Comparison of ENCODE assay signal across 20 cellular contexts in the genomic region with DNA sequence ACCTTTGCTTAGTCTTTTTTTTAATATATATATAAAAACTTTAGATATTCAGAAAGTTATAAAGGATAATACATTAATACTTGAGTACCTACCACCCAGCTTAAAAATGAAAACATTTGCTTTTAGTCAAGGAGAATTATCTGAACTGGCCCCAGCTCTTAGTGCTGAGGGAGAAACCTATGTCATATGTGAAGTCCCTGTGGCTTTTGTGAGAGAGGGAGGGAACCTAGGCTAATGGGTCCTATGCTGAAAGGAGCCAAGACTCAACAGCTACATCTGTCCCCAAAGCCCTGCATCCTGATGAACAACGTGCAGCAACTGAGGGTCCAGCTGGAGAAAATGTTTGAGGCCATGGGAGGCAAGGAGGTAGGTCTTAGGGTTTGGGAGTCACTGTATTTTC.
DNase-seq lines count a peak whose midpoint lies in the region; ATAC-seq, FAIRE-seq and TF ChIP-seq lines count a peak whose summit lies in the region.
"Had no signal": no experiment of that assay in that cellular context is flagged by ENCODE, and none has a peak within 500 bp of the region (broad histone marks: within the 10 kb centered on the region; RNA-seq: fewer than 3 reads in every experiment).

No MANE protein-coding gene starts in this region.

- in situ Hi-C loops in GM13977 (cut with MboI; ENCODE audit: low pct_unique_long_range_greater_than_20kb, low sequenced_read_pairs, unreplicated experiment) (no loop called here), GM12878 (cut with MboI) (no loop called here), mammary epithelial cell (cut with MboI; ENCODE audit: low sequenced_read_pairs in 2 of 2) (no loop called here)

- no peak overlapping the region for H3K27ac ChIP-seq in GM12878 (ENCODE audit: control insufficient read depth, insufficient read depth)
- H3K27ac ChIP-seq in mammary epithelial cell (ENCODE audit: insufficient read depth, low read depth, low read length) = no peak overlapping the region
- H3K27ac ChIP-seq: BLaER1 treated with 17β-estradiol and CSF1 and Interleukin-3, amounts not matched to agents 10 nM and 100 nM had no signal

- H3K27ac Mint-ChIP-seq in activated T-cell treated with anti-CD3 and anti-CD28 coated beads, Interleukin-2, amount 50 U/mL, for 72 hours = no peak overlapping the region
- H3K27ac Mint-ChIP-seq in activated T-cell treated with anti-CD3 and anti-CD28 coated beads, Interleukin-2, amount 50 U/mL, for 24 hours = no peak overlapping the region
- no peak overlapping the region for H3K27ac Mint-ChIP-seq in natural killer cell
- H3K27ac Mint-ChIP-seq: B cell; CD4-positive, CD25-positive, alpha-beta regulatory T cell; H9 had no signal

- ATAC-seq in activated T-cell treated with anti-CD3 and anti-CD28 coated beads, Interleukin-2, amount 50 U/mL, for 72 hours (replicated peaks in 1 of 2) = peak; percentile 19 to 52
- peak; percentile 63 for ATAC-seq in GM12878
- ATAC-seq in GM18505 (IDR thresholded peaks at IDR 0.05; ENCODE audit: unreplicated experiment) = no peak
- ATAC-seq in natural killer cell = no peak
- ATAC-seq: HepG2 had no signal

- TF ChIP-seq EP300 in GM12878 (IDR thresholded peaks at IDR 0.05; ENCODE audit: borderline replicate concordance in 1 of 2, control insufficient read depth in 1 of 2, low read depth in 2 of 2, low read length in 2 of 2) = no peak

- POLR2A ChIA-PET in GM12878 (lab: Charles Lee) = no interaction called here

- H3K27me3 ChIP-seq in GM12878 (replicated peaks in 1 of 2; ENCODE audit: control insufficient read depth in 2 of 2, insufficient read depth in 2 of 2, low read length in 1 of 2) (no peaks in the 10 kb centered on the region; a peak in 1 of 4 replicates), mammary epithelial cell (ENCODE audit: insufficient read depth, low read length) (no peaks in the 10 kb centered on the region)
- H3K27me3 ChIP-seq: BLaER1 treated with 17β-estradiol and CSF1 and Interleukin-3, amounts not matched to agents 10 nM and 100 nM had no signal

- H3K9me3 Mint-ChIP-seq in activated T-cell treated with anti-CD3 and anti-CD28 coated beads, Interleukin-2, amount 50 U/mL, for 72 hours = no peaks in the 10 kb centered on the region
- no peaks in the 10 kb centered on the region for H3K9me3 Mint-ChIP-seq in activated T-cell treated with anti-CD3 and anti-CD28 coated beads, Interleukin-2, amount 50 U/mL, for 24 hours
- H3K9me3 Mint-ChIP-seq in natural killer cell = no peaks in the 10 kb centered on the region
- H3K9me3 Mint-ChIP-seq: CD4-positive, CD25-positive, alpha-beta regulatory T cell; CD8-positive, alpha-beta memory T cell; H9 had no signal

- BruUV-seq in GM12878 (replicated peaks; lab: Mats Ljungman, UMichigan) = no TSS peak
- no TSS peak for BruUV-seq in mammary epithelial cell (replicated peaks; lab: Mats Ljungman, UMichigan)

- no peak for FAIRE-seq in GM12878 (lab: Jason Lieb, UNC)
- FAIRE-seq: GM19239, H1, HepG2 had no signal

- SMC1A ChIA-PET in GM12878 (lab: Charles Lee; ENCODE audit: uncharacterized antibody, unreplicated experiment) = interaction anchor here (2.1 kb wide), 1 partner anchor 17 kb away, joined by 6 read pairs; no protein-coding TSS in a partner anchor

- 0% methylated on average over 1 of the region's 1 CpG for WGBS in GM12878 (ENCODE audit: insufficient coverage, insufficient replicate concordance, low lambda C conversion rate, missing lambda C conversion rate)
- WGBS in mammary epithelial cell (ENCODE audit: low coverage, missing lambda C conversion rate) = 55% methylated on average over 1 of the region's 1 CpG

- H3K4me1 ChIP-seq in GM12878 (ENCODE audit: control insufficient read depth, insufficient read depth, low read length) (no peaks in the 10 kb centered on the region), mammary epithelial cell (ENCODE audit: insufficient read depth, low read length) (no peaks in the 10 kb centered on the region)
- H3K4me1 ChIP-seq: BLaER1 treated with 17β-estradiol and CSF1 and Interleukin-3, amounts not matched to agents 10 nM and 100 nM had no signal

- peaks cover 11% of the 10 kb centered on the region for H3K4me1 Mint-ChIP-seq in activated T-cell treated with anti-CD3 and anti-CD28 coated beads, Interleukin-2, amount 50 U/mL, for 72 hours (ENCODE audit: low read depth)
- H3K4me1 Mint-ChIP-seq in activated T-cell treated with anti-CD3 and anti-CD28 coated beads, Interleukin-2, amount 50 U/mL, for 24 hours (ENCODE audit: low read depth) = peaks cover 3% of the 10 kb centered on the region
- no peaks in the 10 kb centered on the region for H3K4me1 Mint-ChIP-seq in natural killer cell
- H3K4me1 Mint-ChIP-seq: B cell; CD4-positive, CD25-positive, alpha-beta regulatory T cell; CD8-positive, alpha-beta memory T cell; H9 had no signal

- no peak overlapping the region for H3K4me3 ChIP-seq in GM12878
- no peak overlapping the region for H3K4me3 ChIP-seq in mammary epithelial cell (replicated peaks in 1 of 3; ENCODE audit: insufficient read depth in 1 of 3, low read depth in 2 of 3, low read length in 3 of 3)
- H3K4me3 ChIP-seq: BLaER1 treated with 17β-estradiol and CSF1 and Interleukin-3, amounts not matched to agents 10 nM and 100 nM had no signal

- DNase-seq in activated T-cell treated with anti-CD3 and anti-CD28 coated beads, Interleukin-2, amount 50 U/mL, for 72 hours = no peak
- DNase-seq in activated T-cell treated with anti-CD3 and anti-CD28 coated beads, Interleukin-2, amount 50 U/mL, for 24 hours = no peak
- peak; percentile 18 for DNase-seq in GM13977 (ENCODE audit: low spot score)
- no peak for DNase-seq in GM12878 (ENCODE audit: low read depth, low spot score)
- no peak for DNase-seq in mammary epithelial cell
- no peak for DNase-seq in natural killer cell
- DNase-seq: CD4-positive, CD25-positive, alpha-beta regulatory T cell; CD8-positive, alpha-beta memory T cell; COR-L47; DMS 273 treated with DMSO at 0.1 percent for 48 hours; DMS53; DND-41; EL; H9 had no signal

- dilution Hi-C loops in mammary epithelial cell (cut with HindIII; ENCODE audit: low sequenced_read_pairs) = no loop called here

- RAD21 ChIA-PET in GM12878 (lab: Charles Lee; ENCODE audit: unreplicated experiment) = interaction anchor here (0.6 kb wide), 1 partner anchor 804 kb away, joined by 3 read pairs; no protein-coding TSS in a partner anchor

- no peaks in the 10 kb centered on the region for H3K36me3 Mint-ChIP-seq in activated T-cell treated with anti-CD3 and anti-CD28 coated beads, Interleukin-2, amount 50 U/mL, for 72 hours (ENCODE audit: insufficient read depth in 2 of 2)
- H3K36me3 Mint-ChIP-seq in activated T-cell treated with anti-CD3 and anti-CD28 coated beads, Interleukin-2, amount 50 U/mL, for 24 hours (ENCODE audit: low read depth) = no peaks in the 10 kb centered on the region
- H3K36me3 Mint-ChIP-seq in natural killer cell = no peaks in the 10 kb centered on the region
- H3K36me3 Mint-ChIP-seq: CD4-positive, CD25-positive, alpha-beta regulatory T cell had no signal

- TF ChIP-seq CTCF in GM13977 (IDR thresholded peaks at IDR 0.05; ENCODE audit: extremely low read depth, insufficient read depth, missing control alignments) (no peak), GM12878 (IDR thresholded peaks at IDR 0.05 in 2 of 3, conservative IDR thresholded peaks at IDR 0.05 in 1 of 3; ENCODE audit: control insufficient read depth in 2 of 3, extremely low read depth in 1 of 3, insufficient read depth in 1 of 3, low read depth in 3 of 3, low read length in 3 of 3) (no peak), mammary epithelial cell (conservative IDR thresholded peaks at IDR 0.05 in 1 of 2, IDR thresholded peaks at IDR 0.05 in 1 of 2; ENCODE audit: extremely low read depth in 1 of 2, insufficient read depth in 1 of 2, low read depth in 1 of 2, low read length in 2 of 2) (no peak), natural killer cell (IDR thresholded peaks at IDR 0.05) (no peak)

- no peaks in the 10 kb centered on the region for H3K9me3 ChIP-seq in GM12878 (replicated peaks; ENCODE audit: control insufficient read depth, insufficient read depth, low read length)
- H3K9me3 ChIP-seq in mammary epithelial cell (replicated peaks; ENCODE audit: insufficient read depth, low read length) = no peaks in the 10 kb centered on the region
- H3K9me3 ChIP-seq: BLaER1 treated with 17β-estradiol and CSF1 and Interleukin-3, amounts not matched to agents 10 nM and 100 nM had no signal

- TF ChIP-seq POLR2A in GM12878 (IDR thresholded peaks at IDR 0.05; ENCODE audit: low read depth, low read length) = no peak
- TF ChIP-seq POLR2A in GM18505 (IDR thresholded peaks at IDR 0.05; ENCODE audit: borderline replicate concordance, extremely low read depth, insufficient read depth, insufficient read length) = no peak

- H3K4me2 ChIP-seq in GM12878 (ENCODE audit: control insufficient read depth, insufficient read depth) (no peak overlapping the region), mammary epithelial cell (ENCODE audit: insufficient read depth, low read depth, low read length) (no peak overlapping the region)
- H3K4me2 ChIP-seq: BLaER1 treated with 17β-estradiol and CSF1 and Interleukin-3, amounts not matched to agents 10 nM and 100 nM had no signal

- TF ChIP-seq RAD21 in GM12878 (IDR thresholded peaks at IDR 0.05; ENCODE audit: insufficient read depth, low read depth, low read length) = no peak

- H3K36me3 ChIP-seq in GM12878 (ENCODE audit: control insufficient read depth in 2 of 2, insufficient read depth in 2 of 2, low read length in 1 of 2) = no peaks in the 10 kb centered on the region
- no peaks in the 10 kb centered on the region for H3K36me3 ChIP-seq in mammary epithelial cell (ENCODE audit: insufficient read depth, low read length)

- CTCF ChIA-PET in GM12878 (lab: Yijun Ruan, JAX) (interaction anchor here (1.0 to 1.2 kb wide), 2 partner anchors 15 to 557 kb away, joined by 3 read pairs; no protein-coding TSS in a partner anchor), mammary epithelial cell (lab: Charles Lee; ENCODE audit: low non-redundant PET) (no interaction called here)

- H3K27me3 Mint-ChIP-seq in activated T-cell treated with anti-CD3 and anti-CD28 coated beads, Interleukin-2, amount 50 U/mL, for 72 hours (ENCODE audit: low read depth) = peaks cover 10% of the 10 kb centered on the region
- H3K27me3 Mint-ChIP-seq in activated T-cell treated with anti-CD3 and anti-CD28 coated beads, Interleukin-2, amount 50 U/mL, for 24 hours = no peaks in the 10 kb centered on the region
- H3K27me3 Mint-ChIP-seq in natural killer cell (ENCODE audit: low read depth in 2 of 2) = peaks cover 0 to 9% of the 10 kb centered on the region in 2 donors
- H3K27me3 Mint-ChIP-seq: CD4-positive, CD25-positive, alpha-beta regulatory T cell had no signal

- no peak overlapping the region for H3K4me3 Mint-ChIP-seq in activated T-cell treated with anti-CD3 and anti-CD28 coated beads, Interleukin-2, amount 50 U/mL, for 72 hours
- H3K4me3 Mint-ChIP-seq in activated T-cell treated with anti-CD3 and anti-CD28 coated beads, Interleukin-2, amount 50 U/mL, for 24 hours = no peak overlapping the region
- no peak overlapping the region for H3K4me3 Mint-ChIP-seq in natural killer cell
- H3K4me3 Mint-ChIP-seq: B cell; CD4-positive, CD25-positive, alpha-beta regulatory T cell; CD8-positive, alpha-beta memory T cell; H9 had no signal

- H4K20me1 ChIP-seq in GM12878 (ENCODE audit: control insufficient read depth, insufficient read depth) = no peaks in the 10 kb centered on the region
- no peaks in the 10 kb centered on the region for H4K20me1 ChIP-seq in mammary epithelial cell (ENCODE audit: insufficient read depth, low read length)
- H4K20me1 ChIP-seq: BLaER1 treated with 17β-estradiol and CSF1 and Interleukin-3, amounts not matched to agents 10 nM and 100 nM had no signal

- H2AFZ ChIP-seq in GM12878 (ENCODE audit: control insufficient read depth, low read depth, low read length) (no peak overlapping the region), mammary epithelial cell (ENCODE audit: low read depth, low read length) (no peak overlapping the region)

- intact Hi-C loops in GM12878 (cut with micrococcal nuclease; ENCODE audit: unreplicated experiment) = no loop called here
- intact Hi-C loops in mammary epithelial cell (cut with micrococcal nuclease) = no loop called here
- intact Hi-C loops in natural killer cell (cut with micrococcal nuclease) = no loop called here

- no peak overlapping the region for H3K9ac ChIP-seq in GM12878 (ENCODE audit: control insufficient read depth, insufficient read depth, low read length)
- no peak overlapping the region for H3K9ac ChIP-seq in mammary epithelial cell (ENCODE audit: insufficient read depth, low read length)
- H3K9ac ChIP-seq: BLaER1 treated with 17β-estradiol and CSF1 and Interleukin-3, amounts not matched to agents 10 nM and 100 nM had no signal

- H3K79me2 ChIP-seq in GM12878 (ENCODE audit: control insufficient read depth, insufficient read depth, low read length) (no peaks in the 10 kb centered on the region), mammary epithelial cell (ENCODE audit: insufficient read depth, low read length) (no peaks in the 10 kb centered on the region)

Comparison
In these comparisons a context has a peak if more than half of its experiments do, and no peak if none do; other contexts are left out.
1. ATAC-seq: peak in activated T-cell treated with anti-CD3 and anti-CD28 coated beads, Interleukin-2, amount 50 U/mL, for 72 hours (2 of 2) and GM12878 (single experiment); none in GM18505 (single experiment) and natural killer cell (0 of 3).